ENCODE assay signal across 18 cellular contexts in genomic region chr11:69687969-69688771, GRCh38. TPM values are rescaled to one million over a fixed set of nuclear protein-coding genes. Genes with fewer than 3 reads are reported as not detected.
DNase-seq lines count a peak whose midpoint lies in the region; ATAC-seq, FAIRE-seq and TF ChIP-seq lines count a peak whose summit lies in the region.
"Not testable (repeated sequence)": the region's sequence is repeated elsewhere in the genome, so short reads cannot be mapped to it uniquely, and the experiment has no call there.
"Had no signal": no experiment of that assay in that cellular context is flagged by ENCODE, and none has a peak within 500 bp of the region (broad histone marks: within the 10 kb centered on the region; RNA-seq: fewer than 3 reads in every experiment).

No MANE protein-coding gene starts in this region.

- not testable (repeated sequence) for H3K4ac ChIP-seq in H1 (replicated peaks; ENCODE audit: insufficient read length, low read depth, low read length)

- not testable (repeated sequence) for H2BK5ac ChIP-seq in H1 (ENCODE audit: low read depth, low read length)

- WGBS in H1 (ENCODE audit: extremely low coverage in 1 of 2, insufficient coverage in 1 of 2, insufficient read length in 1 of 2, insufficient replicate concordance in 2 of 2, low coverage in 1 of 2, low lambda C conversion rate in 2 of 2, missing lambda C conversion rate in 1 of 2), 2 experiments, result 92% methylated on average over 5 of the region's 5 CpGs; no CpG with 5 or more reads in 1 of the 2 experiments

- H4K5ac ChIP-seq in H1 (ENCODE audit: insufficient read length, low read depth, low read length), result not testable (repeated sequence)

- H3K56ac ChIP-seq in H1 (replicated peaks; ENCODE audit: insufficient read length, low read depth, low read length), result not testable (repeated sequence)

- H3K27me3 ChIP-seq in GM23338 (ENCODE audit: insufficient read depth); H1 (replicated peaks in 1 of 4; ENCODE audit: control insufficient read depth in 3 of 4, extremely low read depth in 1 of 4, insufficient read depth in 3 of 4, low read length in 3 of 4): not testable (repeated sequence)

- H3K9ac ChIP-seq in H1 (replicated peaks in 1 of 4; ENCODE audit: extremely low read depth in 1 of 4, low read depth in 3 of 4, low read length in 3 of 4), result not testable (repeated sequence)

- H3K9me3 ChIP-seq in H1 (ENCODE audit: insufficient read depth in 2 of 2, low read depth in 1 of 2, low read length in 1 of 2); mucosa of descending colon: not testable (repeated sequence)

- not testable (repeated sequence) for H2AK5ac ChIP-seq in H1 (ENCODE audit: low read depth, low read length)

- not testable (repeated sequence) for H3K4me1 ChIP-seq in GM23338 (ENCODE audit: insufficient read depth); H1 (replicated peaks in 1 of 4; ENCODE audit: control insufficient read depth in 3 of 4, insufficient read depth in 4 of 4, low read length in 3 of 4); mucosa of descending colon (ENCODE audit: low read depth)

- not testable (repeated sequence) for TF ChIP-seq CTCF in GM23338 (conservative IDR thresholded peaks at IDR 0.05; ENCODE audit: low read depth in 2 of 2); RWPE1 (conservative IDR thresholded peaks at IDR 0.05; ENCODE audit: low read depth); activated CD8-positive, alpha-beta T cell treated with anti-CD3 and anti-CD28 coated beads for 36 hours (IDR thresholded peaks at IDR 0.05); H1 (IDR thresholded peaks at IDR 0.05; ENCODE audit: control extremely low read depth in 1 of 3, insufficient read depth in 1 of 3, low read depth in 1 of 3, low read length in 3 of 3); mucosa of descending colon (IDR thresholded peaks at IDR 0.05)

- H3K27ac ChIP-seq in GM23338 (ENCODE audit: low read depth); RWPE1; H1 (ENCODE audit: low read depth, low read length): not testable (repeated sequence)

- POLR2A ChIA-PET in RWPE1 (lab: Yijun Ruan, JAX; ENCODE audit: low non-redundant PET); activated CD8-positive, alpha-beta T cell treated with anti-CD3 and anti-CD28 coated beads for 36 hours (lab: Charles Lee); H1 (lab: Charles Lee; ENCODE audit: partially characterized antibody): not testable (repeated sequence)

- not testable (repeated sequence) for H4K91ac ChIP-seq in H1 (replicated peaks; ENCODE audit: insufficient read length, low read length)

- FAIRE-seq in H1 (lab: Jason Lieb, UNC), result not testable (repeated sequence)

- H3K36me3 Mint-ChIP-seq in GM23338 (ENCODE audit: low read depth); activated CD8-positive, alpha-beta T cell treated with anti-CD3 and anti-CD28 coated beads for 36 hours (ENCODE audit: low read depth): not testable (repeated sequence)

- H3K9me3 Mint-ChIP-seq in GM23338; activated CD8-positive, alpha-beta T cell treated with anti-CD3 and anti-CD28 coated beads for 36 hours: not testable (repeated sequence)

- TF ChIP-seq RAD21 in H1 (IDR thresholded peaks at IDR 0.05 in 1 of 2, conservative IDR thresholded peaks at IDR 0.05 in 1 of 2; ENCODE audit: low read depth in 2 of 2, low read length in 2 of 2), result not testable (repeated sequence)

- TF ChIP-seq EP300 in H1 (IDR thresholded peaks at IDR 0.05; ENCODE audit: borderline replicate concordance in 1 of 2, low read depth in 2 of 2, low read length in 2 of 2), result not testable (repeated sequence)

- H3K4me3 Mint-ChIP-seq in GM23338; activated CD8-positive, alpha-beta T cell treated with anti-CD3 and anti-CD28 coated beads for 36 hours: not testable (repeated sequence)

- intact Hi-C loops in activated CD8-positive, alpha-beta T cell treated with anti-CD3 and anti-CD28 coated beads for 36 hours (cut with micrococcal nuclease), result loop anchor here (10.0 kb wide), 1 partner anchor 507 kb away; no protein-coding TSS in a partner anchor
- intact Hi-C loops in mucosa of descending colon (cut with DNase I, micrococcal nuclease), result loop anchor here (5.0 to 10.0 kb wide), 3 partner anchors 199 to 507 kb away; no protein-coding TSS in a partner anchor

- H3K23me2 ChIP-seq in H1 (ENCODE audit: low read depth, low read length), result not testable (repeated sequence)

- not testable (repeated sequence) for H2BK120ac ChIP-seq in H1 (replicated peaks; ENCODE audit: low read depth, low read length)

- not testable (repeated sequence) for H3F3A ChIP-seq in GM23338 (replicated peaks; ENCODE audit: low read depth)

- H2BK20ac ChIP-seq in H1 (ENCODE audit: low read length), result 0 out of 2 replicates have a peak overlapping the region, but pooled peaks have one; percentile 34

- not testable (repeated sequence) for H2BK15ac ChIP-seq in H1 (ENCODE audit: low read length)

- H3K14ac ChIP-seq in H1 (ENCODE audit: insufficient read length), result not testable (repeated sequence)

- H3K79me1 ChIP-seq in H1 (ENCODE audit: low read depth, low read length), result not testable (repeated sequence)

- CTCF ChIA-PET in RWPE1 (lab: Yijun Ruan, JAX), result interaction anchor here (0.6 kb wide), 1 partner anchor 504 kb away, joined by 3 read pairs; no protein-coding TSS in a partner anchor
- CTCF ChIA-PET in activated CD8-positive, alpha-beta T cell treated with anti-CD3 and anti-CD28 coated beads for 36 hours (lab: Charles Lee), result not testable (repeated sequence)
- CTCF ChIA-PET in H1 (lab: Charles Lee; ENCODE audit: partially characterized antibody), result interaction anchor here (4.0 kb wide), 1 partner anchor 29 kb away, joined by 29 read pairs; no protein-coding TSS in a partner anchor

- not testable (repeated sequence) for DNase-seq in GM23338 (ENCODE audit: low spot score); H1 (ENCODE audit: low read depth in 1 of 2, low spot score in 2 of 2); mucosa of descending colon
- peak; percentile 36 for DNase-seq in NCI-H2171 treated with DMSO at 0.1 percent for 48 hours (lab: John Stamatoyannopoulos, UW)
- peak; percentile 30 for DNase-seq in RWPE1 (ENCODE audit: low spot score)
- peak; percentile 60 for DNase-seq in activated CD8-positive, alpha-beta T cell treated with anti-CD3 and anti-CD28 coated beads for 36 hours
- DNase-seq in stimulated activated CD4-positive, alpha-beta T cell treated with anti-CD3 and anti-CD28 coated beads, Interleukin-1b, Interleukin-23, amount 100 ng/mL, for 48 hours, result peak; percentile 30

- H4K20me1 ChIP-seq in GM23338 (replicated peaks; ENCODE audit: insufficient read depth); H1 (replicated peaks in 1 of 2; ENCODE audit: control insufficient read depth in 1 of 2, insufficient read depth in 2 of 2, low read length in 2 of 2): not testable (repeated sequence)

- not testable (repeated sequence) for H4K8ac ChIP-seq in H1 (ENCODE audit: extremely low read depth, insufficient read depth, low read length)

- ATAC-seq in GM23338; activated CD8-positive, alpha-beta T cell treated with anti-CD3 and anti-CD28 coated beads for 36 hours: not testable (repeated sequence)
- peak; percentile 26 for ATAC-seq in mucosa of descending colon

- H3K4me1 Mint-ChIP-seq in GM23338, result peaks cover 15% of the 10 kb centered on the region
- H3K4me1 Mint-ChIP-seq in activated CD8-positive, alpha-beta T cell treated with anti-CD3 and anti-CD28 coated beads for 36 hours (ENCODE audit: low read depth), result peaks cover 10% of the 10 kb centered on the region

- H3K79me2 ChIP-seq in GM23338 (replicated peaks; ENCODE audit: insufficient read depth); H1 (ENCODE audit: control insufficient read depth in 1 of 2, insufficient read depth in 2 of 2, low read length in 2 of 2): not testable (repeated sequence)

- H2BK12ac ChIP-seq in H1 (ENCODE audit: low read depth, low read length), result not testable (repeated sequence)

- H2AFZ ChIP-seq in GM23338; H1 (ENCODE audit: low read length): not testable (repeated sequence)

- TF ChIP-seq POLR2A in H1 (IDR thresholded peaks at IDR 0.05; ENCODE audit: control extremely low read depth in 1 of 2, low read depth in 2 of 2, low read length in 2 of 2), result not testable (repeated sequence)

- not testable (repeated sequence) for H3K18ac ChIP-seq in H1 (ENCODE audit: extremely low read depth, low read length)

- H3K4me3 ChIP-seq in GM23338; H1 (ENCODE audit: extremely low read depth in 1 of 4, insufficient read depth in 2 of 4, low read depth in 3 of 4, low read length in 4 of 4); mucosa of descending colon: not testable (repeated sequence)

- peak overlapping the region; percentile 82 for H3K27ac Mint-ChIP-seq in GM23338
- H3K27ac Mint-ChIP-seq in activated CD8-positive, alpha-beta T cell treated with anti-CD3 and anti-CD28 coated beads for 36 hours, result not testable (repeated sequence)

- H3K23ac ChIP-seq in H1 (ENCODE audit: insufficient read length), result not testable (repeated sequence)

- not testable (repeated sequence) for H3K36me3 ChIP-seq in GM23338 (ENCODE audit: insufficient read depth); H1 (ENCODE audit: control insufficient read depth in 2 of 4, insufficient read depth in 4 of 4, low read length in 3 of 4); mucosa of descending colon (ENCODE audit: low read depth)

- not testable (repeated sequence) for H3K4me2 ChIP-seq in GM23338; H1 (ENCODE audit: insufficient read depth in 1 of 2, low read depth in 2 of 2, low read length in 2 of 2)

- H3K27me3 Mint-ChIP-seq in GM23338 (ENCODE audit: insufficient read depth, low read depth, poor library complexity), result peaks cover 10% of the 10 kb centered on the region
- H3K27me3 Mint-ChIP-seq in activated CD8-positive, alpha-beta T cell treated with anti-CD3 and anti-CD28 coated beads for 36 hours, result peaks cover 31% of the 10 kb centered on the region

- not testable (repeated sequence) for H3K9me2 ChIP-seq in GM23338 (ENCODE audit: insufficient read depth)

RNA-seq across cellular contexts. Expression of gene LTO1, which starts 13.0 kb away (rescaled TPM):
- total RNA-seq in GM23338 (2014; rRNA removed; shearing (Covaris generic)), result 12.9 and 20.1 TPM in 2 replicates
- 23.2 and 23.3 TPM in 2 replicates for polyA plus RNA-seq in GM23338 (2016; fragmentation: Nextera tagmentation; extraction: Ambion mirVana)
- 10 to 100 TPM; 14.9 to 15.9 TPM for total RNA-seq in activated CD8-positive, alpha-beta T cell treated with anti-CD3 and anti-CD28 coated beads for 36 hours
- 21.0 and 21.3 TPM in 2 replicates for total RNA-seq in H1 (2021; fragmentation: NEBNext Ultra II Directional; extraction: Animal tissue kit (Norgen Biotek cat#: 25700))
- 15.4 and 25.5 TPM in 2 replicates for polyA plus RNA-seq in H1 (2011; rRNA removed)
- polyA plus RNA-seq in H1 (2011; cell fraction: cytosol; rRNA removed), result 23.2 TPM
- polyA plus RNA-seq in H1 (2011; cell fraction: nucleus; rRNA removed), result 27.7 TPM
- 14.4 to 21.4 TPM (median 16.7 TPM) in 4 replicates for polyA plus RNA-seq in H1 (2012, experiment 1 of 2)
- 8.5 TPM for polyA plus RNA-seq in H1 (2012, experiment 2 of 2)
- polyA plus RNA-seq in H1 (2013, experiment 1 of 2), result 13.6 TPM
- 12.2 TPM for polyA plus RNA-seq in H1 (2013, experiment 2 of 2)
- polyA minus RNA-seq in H1 (2011; rRNA and poly(A)+ RNA removed), result 7.5 and 11.1 TPM in 2 replicates
- polyA minus RNA-seq in H1 (2011; cell fraction: cytosol; rRNA and poly(A)+ RNA removed), result 5.7 TPM
- polyA minus RNA-seq in H1 (2011; cell fraction: nucleus; rRNA and poly(A)+ RNA removed), result 18.6 TPM
- 10 to 100 TPM; 21.8 to 30.5 (median 22.4) TPM for total RNA-seq in mucosa of descending colon

RNA-seq across cellular contexts. Expression of gene FGF19, which starts 15.7 kb away (rescaled TPM):
- 27.4 and 36.1 TPM in 2 replicates for total RNA-seq in GM23338 (2014; rRNA removed; shearing (Covaris generic))
- polyA plus RNA-seq in GM23338 (2016; fragmentation: Nextera tagmentation; extraction: Ambion mirVana), result 21.7 and 22.3 TPM in 2 replicates
- not detected for total RNA-seq in activated CD8-positive, alpha-beta T cell treated with anti-CD3 and anti-CD28 coated beads for 36 hours
- 14.8 and 15.4 TPM in 2 replicates for total RNA-seq in H1 (2021; fragmentation: NEBNext Ultra II Directional; extraction: Animal tissue kit (Norgen Biotek cat#: 25700))
- 9.6 and 14.8 TPM in 2 replicates for polyA plus RNA-seq in H1 (2011; rRNA removed)
- polyA plus RNA-seq in H1 (2011; cell fraction: cytosol; rRNA removed), result 10.8 TPM
- polyA plus RNA-seq in H1 (2011; cell fraction: nucleus; rRNA removed), result 14.7 TPM
- polyA plus RNA-seq in H1 (2012, experiment 1 of 2), result 5.4 to 6.9 TPM (median 5.7 TPM) in 4 replicates
- 9.2 TPM for polyA plus RNA-seq in H1 (2012, experiment 2 of 2)
- 28.8 TPM for polyA plus RNA-seq in H1 (2013, experiment 1 of 2)
- 34.3 TPM for polyA plus RNA-seq in H1 (2013, experiment 2 of 2)
- polyA minus RNA-seq in H1 (2011; rRNA and poly(A)+ RNA removed), result 4.9 and 9.9 TPM in 2 replicates
- polyA minus RNA-seq in H1 (2011; cell fraction: cytosol; rRNA and poly(A)+ RNA removed), result 7.6 TPM
- 6.4 TPM for polyA minus RNA-seq in H1 (2011; cell fraction: nucleus; rRNA and poly(A)+ RNA removed)
- total RNA-seq in mucosa of descending colon, result not detected
- total RNA-seq: adrenal gland; CD8-positive, alpha-beta T cell; esophagus mucosa; fibroblast of villous mesenchyme; left ventricle myocardium superior; mesothelial cell of epicardium; naive thymus-derived CD4-positive, alpha-beta T cell; psoas muscle; RPMI7951; suprapubic skin; T-helper 1 cell treated with Interleukin-12 subunit alpha and Interleukin-12 subunit beta and Interleukin-4 antibody, amounts not matched to agents 30 ng/mL and 1 ng/mL, for 36 hours had no signal
- polyA plus RNA-seq: adrenal gland; naive thymus-derived CD4-positive, alpha-beta T cell; psoas muscle had no signal

RNA-seq across cellular contexts. Expression of gene CCND1, which starts 47.2 kb away (rescaled TPM):
- total RNA-seq in GM23338 (2014; rRNA removed; shearing (Covaris generic)), result 99.1 and 109 TPM in 2 replicates
- polyA plus RNA-seq in GM23338 (2016; fragmentation: Nextera tagmentation; extraction: Ambion mirVana), result 159 and 183 TPM in 2 replicates
- 1 to 10 TPM; 2.8 to 3.3 TPM for total RNA-seq in activated CD8-positive, alpha-beta T cell treated with anti-CD3 and anti-CD28 coated beads for 36 hours
- total RNA-seq in H1 (2021; fragmentation: NEBNext Ultra II Directional; extraction: Animal tissue kit (Norgen Biotek cat#: 25700)), result 170 and 172 TPM in 2 replicates
- 64.5 and 156 TPM in 2 replicates for polyA plus RNA-seq in H1 (2011; rRNA removed)
- 94.6 TPM for polyA plus RNA-seq in H1 (2011; cell fraction: cytosol; rRNA removed)
- 177 TPM for polyA plus RNA-seq in H1 (2011; cell fraction: nucleus; rRNA removed)
- 76.2 to 117 TPM (median 80.8 TPM) in 4 replicates for polyA plus RNA-seq in H1 (2012, experiment 1 of 2)
- 26.6 TPM for polyA plus RNA-seq in H1 (2012, experiment 2 of 2)
- polyA plus RNA-seq in H1 (2013, experiment 1 of 2), result 53.6 TPM
- polyA plus RNA-seq in H1 (2013, experiment 2 of 2), result 50.3 TPM
- 93.0 and 124 TPM in 2 replicates for polyA minus RNA-seq in H1 (2011; rRNA and poly(A)+ RNA removed)
- 168 TPM for polyA minus RNA-seq in H1 (2011; cell fraction: cytosol; rRNA and poly(A)+ RNA removed)
- polyA minus RNA-seq in H1 (2011; cell fraction: nucleus; rRNA and poly(A)+ RNA removed), result 217 TPM
- 10 to 100 TPM; 44.6 to 82.4 (median 58.9) TPM for total RNA-seq in mucosa of descending colon

Comparison
In these comparisons a context has a peak if more than half of its experiments do, and no peak if none do; other contexts are left out.
1. RNA of gene FGF19, which starts 15.7 kb away (total RNA-seq): 27.4 to 36.1 TPM in GM23338 and 14.8 to 15.4 TPM in H1; not detected in activated CD8-positive, alpha-beta T cell treated with anti-CD3 and anti-CD28 coated beads for 36 hours and not detected in mucosa of descending colon; every median in the first group is over 10 times any median in the second.
2. RNA of gene CCND1, which starts 47.2 kb away (total RNA-seq): 170 to 172 TPM in H1, 99.1 to 109 TPM in GM23338 and 44.6 to 82.4 TPM in mucosa of descending colon; 2.8 to 3.3 TPM in activated CD8-positive, alpha-beta T cell treated with anti-CD3 and anti-CD28 coated beads for 36 hours; every median in the first group is over 10 times any median in the second.